In genomic region chr21:36485476-36485875, GRCh38 we compare ENCODE assay signal across 10 cellular contexts. TPM values are rescaled to one million over a fixed set of nuclear protein-coding genes. Genes with fewer than 3 reads are reported as not detected.
"Had no signal": no experiment of that assay in that cellular context is flagged by ENCODE, and none has a peak within 500 bp of the region (broad histone marks: within the 10 kb centered on the region; RNA-seq: fewer than 3 reads in every experiment).

No MANE protein-coding gene starts in this region.

- ATAC-seq: HepG2 had no signal

- H3K4me2 ChIP-seq: KMS-11 had no signal

- DNase-seq: IMR-90, KBM-7, KG1 had no signal

- FAIRE-seq: HepG2, HTR-8/SVneo had no signal

- H3K9ac ChIP-seq: KMS-11 had no signal

- H3K27ac ChIP-seq: HL-60, KMS-11 had no signal

RNA-seq across cellular contexts. Expression of gene CLDN14, which starts 5.6 kb away (rescaled TPM):
- total RNA-seq: HT-29, HT1080, IMR-90 had no signal
- polyA plus RNA-seq: IgD-negative memory B cell, IMR-90 had no signal
